In the genomic region with DNA sequence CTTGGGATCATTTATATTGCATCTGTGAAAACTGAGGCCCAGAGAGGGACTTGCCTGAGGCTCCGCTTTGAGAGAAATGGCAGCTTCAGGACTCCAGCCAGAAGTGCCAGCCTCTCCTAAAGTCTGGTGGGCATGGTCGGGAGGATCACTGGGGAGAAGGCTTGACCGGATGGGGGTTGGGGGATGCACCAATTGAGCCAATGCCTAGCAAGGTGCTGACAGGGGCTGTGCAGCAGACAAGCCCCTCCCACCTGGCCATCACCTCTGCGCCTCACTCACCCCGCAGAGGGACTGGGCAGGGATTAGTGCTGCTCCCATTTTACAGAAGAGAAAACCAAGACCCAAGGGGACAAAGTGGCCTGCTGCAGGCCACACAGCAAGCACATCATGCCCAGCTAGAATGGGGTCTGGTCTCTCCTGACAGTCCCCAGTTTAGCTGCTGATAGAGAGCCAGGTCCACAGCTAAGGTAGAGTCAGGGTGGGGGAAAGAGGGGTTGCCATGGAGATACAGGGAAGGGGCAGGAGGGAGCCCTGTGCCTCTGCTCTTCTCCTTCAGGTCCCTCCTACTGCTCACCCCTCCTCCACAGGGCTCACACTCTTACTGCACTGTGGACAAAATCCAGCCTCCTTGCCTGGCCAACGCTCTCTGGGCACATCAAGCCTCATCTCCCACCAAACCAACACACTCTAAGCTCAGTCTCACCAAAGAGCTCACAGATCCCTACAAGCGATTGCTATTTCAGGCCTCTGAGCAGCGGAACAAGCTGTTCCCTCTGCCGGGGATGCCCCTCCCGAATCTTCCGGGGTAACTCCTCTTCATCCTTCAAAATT, we compare ENCODE assay signal across 1 cellular context.
A peak's percentile ranks its signal among the peaks of the same experiment; 100 is the strongest.
TF ChIP-seq lines count a peak whose summit lies in the region.

No MANE protein-coding gene starts in this region.

TF ChIP-seq in HepG2, 621 proteins besides CTCF, POLR2A, EP300 and RAD21:
- TF ChIP-seq ZMYM3 (CRISPR knock-in tag; IDR thresholded peaks at IDR 0.05) (peak; percentile 72), MZF1 (CRISPR knock-in tag; IDR thresholded peaks at IDR 0.05; ENCODE audit: borderline replicate concordance) (no peak), ZNF33B (CRISPR knock-in tag; IDR thresholded peaks at IDR 0.05) (no peak), ELF4 (CRISPR knock-in tag; IDR thresholded peaks at IDR 0.05; ENCODE audit: borderline replicate concordance) (no peak), ZC3H4 (CRISPR knock-in tag; IDR thresholded peaks at IDR 0.05; ENCODE audit: borderline replicate concordance) (no peak), NR2F1 (CRISPR knock-in tag; IDR thresholded peaks at IDR 0.05) (no peak), ZNF629 (CRISPR knock-in tag; conservative IDR thresholded peaks at IDR 0.05) (peak; percentile 91), ZSCAN25 (CRISPR knock-in tag; IDR thresholded peaks at IDR 0.05) (peak; percentile 48; the same call in 1 of the 2 replicates), RCOR2 (CRISPR knock-in tag; IDR thresholded peaks at IDR 0.05) (0 out of 2 replicates have a peak, but pooled peaks have one; percentile 22)
- TF ChIP-seq, protein P1, sequence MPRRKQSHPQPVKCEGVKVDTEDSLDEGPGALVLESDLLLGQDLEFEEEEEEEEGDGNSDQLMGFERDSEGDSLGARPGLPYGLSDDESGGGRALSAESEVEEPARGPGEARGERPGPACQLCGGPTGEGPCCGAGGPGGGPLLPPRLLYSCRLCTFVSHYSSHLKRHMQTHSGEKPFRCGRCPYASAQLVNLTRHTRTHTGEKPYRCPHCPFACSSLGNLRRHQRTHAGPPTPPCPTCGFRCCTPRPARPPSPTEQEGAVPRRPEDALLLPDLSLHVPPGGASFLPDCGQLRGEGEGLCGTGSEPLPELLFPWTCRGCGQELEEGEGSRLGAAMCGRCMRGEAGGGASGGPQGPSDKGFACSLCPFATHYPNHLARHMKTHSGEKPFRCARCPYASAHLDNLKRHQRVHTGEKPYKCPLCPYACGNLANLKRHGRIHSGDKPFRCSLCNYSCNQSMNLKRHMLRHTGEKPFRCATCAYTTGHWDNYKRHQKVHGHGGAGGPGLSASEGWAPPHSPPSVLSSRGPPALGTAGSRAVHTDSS (CRISPR knock-in tag; conservative IDR thresholded peaks at IDR 0.05): no peak
- TF ChIP-seq, protein P2, sequence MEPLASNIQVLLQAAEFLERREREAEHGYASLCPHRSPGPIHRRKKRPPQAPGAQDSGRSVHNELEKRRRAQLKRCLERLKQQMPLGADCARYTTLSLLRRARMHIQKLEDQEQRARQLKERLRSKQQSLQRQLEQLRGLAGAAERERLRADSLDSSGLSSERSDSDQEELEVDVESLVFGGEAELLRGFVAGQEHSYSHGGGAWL (CRISPR knock-in tag; IDR thresholded peaks at IDR 0.05): no peak
- TF ChIP-seq, protein P3, sequence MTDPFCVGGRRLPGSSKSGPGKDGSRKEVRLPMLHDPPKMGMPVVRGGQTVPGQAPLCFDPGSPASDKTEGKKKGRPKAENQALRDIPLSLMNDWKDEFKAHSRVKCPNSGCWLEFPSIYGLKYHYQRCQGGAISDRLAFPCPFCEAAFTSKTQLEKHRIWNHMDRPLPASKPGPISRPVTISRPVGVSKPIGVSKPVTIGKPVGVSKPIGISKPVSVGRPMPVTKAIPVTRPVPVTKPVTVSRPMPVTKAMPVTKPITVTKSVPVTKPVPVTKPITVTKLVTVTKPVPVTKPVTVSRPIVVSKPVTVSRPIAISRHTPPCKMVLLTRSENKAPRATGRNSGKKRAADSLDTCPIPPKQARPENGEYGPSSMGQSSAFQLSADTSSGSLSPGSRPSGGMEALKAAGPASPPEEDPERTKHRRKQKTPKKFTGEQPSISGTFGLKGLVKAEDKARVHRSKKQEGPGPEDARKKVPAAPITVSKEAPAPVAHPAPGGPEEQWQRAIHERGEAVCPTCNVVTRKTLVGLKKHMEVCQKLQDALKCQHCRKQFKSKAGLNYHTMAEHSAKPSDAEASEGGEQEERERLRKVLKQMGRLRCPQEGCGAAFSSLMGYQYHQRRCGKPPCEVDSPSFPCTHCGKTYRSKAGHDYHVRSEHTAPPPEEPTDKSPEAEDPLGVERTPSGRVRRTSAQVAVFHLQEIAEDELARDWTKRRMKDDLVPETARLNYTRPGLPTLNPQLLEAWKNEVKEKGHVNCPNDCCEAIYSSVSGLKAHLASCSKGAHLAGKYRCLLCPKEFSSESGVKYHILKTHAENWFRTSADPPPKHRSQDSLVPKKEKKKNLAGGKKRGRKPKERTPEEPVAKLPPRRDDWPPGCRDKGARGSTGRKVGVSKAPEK (CRISPR knock-in tag; IDR thresholded peaks at IDR 0.05; ENCODE audit: borderline replicate concordance): no peak
